19 cellular contexts compared by ENCODE assay signal in the genomic region with DNA sequence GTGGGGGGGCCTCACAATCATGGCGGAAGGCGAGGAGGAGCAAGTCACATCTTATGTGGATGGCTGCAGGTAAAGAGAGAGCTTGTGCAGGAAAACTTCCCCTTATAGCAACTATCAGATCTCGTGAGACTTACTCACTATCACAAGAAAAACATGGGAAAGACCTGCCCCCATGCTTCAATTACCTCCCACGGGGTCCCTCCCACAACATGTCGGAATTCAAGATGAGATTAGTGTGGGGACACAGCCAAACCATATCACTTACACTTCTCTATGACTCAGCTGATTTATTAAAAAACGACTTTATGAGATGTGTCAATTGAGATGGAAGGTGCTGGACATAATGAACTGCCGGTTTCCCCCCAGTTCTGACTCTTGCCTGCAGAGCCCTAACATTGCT. TPM values are rescaled to one million over a fixed set of nuclear protein-coding genes. Genes with fewer than 3 reads are reported as not detected.
"Had no signal": no experiment of that assay in that cellular context is flagged by ENCODE, and none has a peak within 500 bp of the region (broad histone marks: within the 10 kb centered on the region; RNA-seq: fewer than 3 reads in every experiment).

No MANE protein-coding gene starts in this region.

- H3K4me3 ChIP-seq: left ventricle myocardium inferior, lung, ovary, right atrium auricular region, right lobe of liver, skin epidermis, tibial nerve, vagina had no signal

- H3K27ac ChIP-seq: left ventricle myocardium inferior, ovary, right atrium auricular region, right lobe of liver, skin epidermis, tibial nerve, vagina had no signal

- H3K4me1 ChIP-seq: right atrium auricular region, right lobe of liver, tibial nerve, vagina had no signal

- ATAC-seq: naive thymus-derived CD4-positive, alpha-beta T cell; natural killer cell treated with Interleukin-12 subunit alpha and Interleukin-12 subunit beta and Interleukin-15 and Interleukin-18, amount 100 ng/mL, for 72 hours; right lobe of liver; stimulated activated effector memory CD8-positive, alpha-beta T cell treated with anti-CD3 and anti-CD28 coated beads, Interleukin-12 subunit alpha, Interleukin-12 subunit beta, amount 100 ng/mL, for 72 hours; stimulated activated naive CD8-positive, alpha-beta T cell treated with anti-CD3 and anti-CD28 coated beads, Interleukin-15, amount 100 ng/mL, for 72 hours had no signal

- H3K27me3 ChIP-seq: ovary, right atrium auricular region, right lobe of liver, tibial nerve, vagina had no signal

- DNase-seq: islet precursor cell; left ventricle myocardium inferior; mesendoderm; naive thymus-derived CD4-positive, alpha-beta T cell; ovary; right lobe of liver; stimulated activated CD4-positive, alpha-beta T cell treated with anti-CD3 and anti-CD28 coated beads, Interleukin-12 subunit alpha, Interleukin-12 subunit beta, amount 100 ng/mL, for 4 hours; stimulated activated CD4-positive, alpha-beta T cell treated with anti-CD3 and anti-CD28 coated beads, Interleukin-4, amount 100 ng/mL, for 24 hours; stimulated activated naive CD4-positive, alpha-beta T cell treated with Interleukin-2 at 50 U/mL for 16 hours; stimulated activated naive CD8-positive, alpha-beta T cell treated with anti-CD3 and anti-CD28 coated beads, Interleukin-15, amount 100 ng/mL, for 72 hours; substantia nigra had no signal

- H3K9me3 ChIP-seq: left ventricle myocardium inferior, ovary, right lobe of liver, vagina had no signal

- H3K36me3 ChIP-seq: left ventricle myocardium inferior, ovary, right atrium auricular region, right lobe of liver, tibial nerve, vagina had no signal

RNA-seq across cellular contexts. Expression of a gene that starts 24.4 kb away (rescaled TPM):
- total RNA-seq: pulmonary artery endothelial cell had no signal
